3 cellular contexts compared by ENCODE assay signal in genomic region chr5:87392170-87392569, GRCh38.
TF ChIP-seq lines count a peak whose summit lies in the region.

No MANE protein-coding gene starts in this region.

TF ChIP-seq in A549, 52 proteins besides CTCF, POLR2A, EP300 and RAD21:
- TF ChIP-seq PHF8 (IDR thresholded peaks at IDR 0.05; ENCODE audit: borderline replicate concordance, low read depth) (no peak), HEYL (CRISPR knock-in tag; IDR thresholded peaks at IDR 0.05) (no peak), KDM5A (IDR thresholded peaks at IDR 0.05) (no peak), ATOH8 (CRISPR knock-in tag; IDR thresholded peaks at IDR 0.05; ENCODE audit: low read depth) (0 out of 2 replicates have a peak, but pooled peaks have one; percentile 17), CBX8 (IDR thresholded peaks at IDR 0.05) (no peak)

TF ChIP-seq in IMR-90, 13 proteins besides CTCF, POLR2A, EP300 and RAD21:
- TF ChIP-seq USF2 (IDR thresholded peaks at IDR 0.05; ENCODE audit: low read depth, low read length) = no peak
- TF ChIP-seq SMC3 (IDR thresholded peaks at IDR 0.05; ENCODE audit: low read depth, low read length) = no peak
- no peak for TF ChIP-seq BHLHE40 (IDR thresholded peaks at IDR 0.05; ENCODE audit: low read depth, low read length)
- no peak for TF ChIP-seq RFX5 (IDR thresholded peaks at IDR 0.05; ENCODE audit: low read depth, low read length)
- no peak for TF ChIP-seq ELK1 (IDR thresholded peaks at IDR 0.05; ENCODE audit: borderline replicate concordance, low read depth, low read length)
- no peak for TF ChIP-seq FOS (IDR thresholded peaks at IDR 0.05; ENCODE audit: low read depth, low read length)
- no peak for TF ChIP-seq CEBPB (IDR thresholded peaks at IDR 0.05; ENCODE audit: low read depth, low read length)
- no peak for TF ChIP-seq RCOR1 (IDR thresholded peaks at IDR 0.05; ENCODE audit: insufficient replicate concordance, low read length)
TF ChIP-seq in IMR-90: peak in this region for 0.

TF ChIP-seq in GM12878, 131 proteins besides CTCF, POLR2A, EP300 and RAD21:
- TF ChIP-seq ZNF24 (IDR thresholded peaks at IDR 0.05) = no peak
- peak; percentile 6 for TF ChIP-seq BCL3 (IDR thresholded peaks at IDR 0.05; ENCODE audit: borderline replicate concordance, insufficient read depth, low read depth, low read length, poor library complexity, severe bottlenecking)
